ENCODE assay signal across 23 cellular contexts in genomic region chr15:57090460-57090859, GRCh38.
DNase-seq lines count a peak whose midpoint lies in the region; ATAC-seq, FAIRE-seq and TF ChIP-seq lines count a peak whose summit lies in the region.
"Had no signal": no experiment of that assay in that cellular context is flagged by ENCODE, and none has a peak within 500 bp of the region (broad histone marks: within the 10 kb centered on the region; RNA-seq: fewer than 3 reads in every experiment).

No MANE protein-coding gene starts in this region.

- no peak overlapping the region for H3K4me2 ChIP-seq in GM12878 (ENCODE audit: control insufficient read depth, insufficient read depth)
- H3K4me2 ChIP-seq in neural cell (ENCODE audit: low read length) = no peak overlapping the region

- no peaks in the 10 kb centered on the region for H3K27me3 ChIP-seq in GM12878 (replicated peaks in 1 of 2; ENCODE audit: control insufficient read depth in 2 of 2, insufficient read depth in 2 of 2, low read length in 1 of 2)
- no peaks in the 10 kb centered on the region for H3K27me3 ChIP-seq in neural cell (ENCODE audit: insufficient read depth, low read depth, low read length)
- H3K27me3 ChIP-seq: colonic mucosa, gastrocnemius medialis, right atrium auricular region, tibial nerve had no signal

- H3F3A ChIP-seq in neural cell (ENCODE audit: insufficient read depth, low read length, poor library complexity, severe bottlenecking) = peaks cover 6% of the 10 kb centered on the region

- no peak overlapping the region for H3K9ac ChIP-seq in GM12878 (ENCODE audit: control insufficient read depth, insufficient read depth, low read length)
- H3K9ac ChIP-seq in neural cell (ENCODE audit: low read length) = no peak overlapping the region
- H3K9ac ChIP-seq: GM23248 had no signal

- H3K79me2 ChIP-seq in GM12878 (ENCODE audit: control insufficient read depth, insufficient read depth, low read length) (peaks cover 3% of the 10 kb centered on the region; the same call in 1 of the 2 replicates), neural cell (replicated peaks; ENCODE audit: insufficient read depth, low read length) (peaks cover 22% of the 10 kb centered on the region)

- H3K27ac ChIP-seq in GM12878 (ENCODE audit: control insufficient read depth, insufficient read depth) = no peak overlapping the region
- no peak overlapping the region for H3K27ac ChIP-seq in neural cell (ENCODE audit: low read length)
- H3K27ac ChIP-seq: colonic mucosa, gastrocnemius medialis, GM23248, right atrium auricular region, tibial nerve had no signal

- TF ChIP-seq RAD21 in GM12878 (IDR thresholded peaks at IDR 0.05; ENCODE audit: insufficient read depth, low read depth, low read length) (no peak), neural cell (conservative IDR thresholded peaks at IDR 0.05) (no peak)

- H3K36me3 ChIP-seq in GM12878 (ENCODE audit: control insufficient read depth in 2 of 2, insufficient read depth in 2 of 2, low read length in 1 of 2) = no peaks in the 10 kb centered on the region
- no peaks in the 10 kb centered on the region for H3K36me3 ChIP-seq in neural cell (ENCODE audit: insufficient read depth, low read length)
- H3K36me3 ChIP-seq: colonic mucosa, right atrium auricular region had no signal

- in situ Hi-C loops in GM12878 (cut with MboI) = no loop called here

- H3K9me3 ChIP-seq in GM12878 (replicated peaks; ENCODE audit: control insufficient read depth, insufficient read depth, low read length) = no peaks in the 10 kb centered on the region; the same call in 2 of the 3 replicates
- H3K9me3 ChIP-seq in neural cell (ENCODE audit: low read length) = no peaks in the 10 kb centered on the region
- H3K9me3 ChIP-seq: colonic mucosa, gastrocnemius medialis, mucosa of descending colon, right atrium auricular region, tibial nerve had no signal

- H4K20me1 ChIP-seq in GM12878 (ENCODE audit: control insufficient read depth, insufficient read depth) (no peaks in the 10 kb centered on the region), neural cell (ENCODE audit: insufficient read depth) (no peaks in the 10 kb centered on the region)

- no peak overlapping the region for H3K4me3 ChIP-seq in GM12878
- no peak overlapping the region for H3K4me3 ChIP-seq in neural cell (ENCODE audit: low read length)
- H3K4me3 ChIP-seq: colonic mucosa, gastrocnemius medialis, GM23248, mucosa of descending colon, right atrium auricular region, tibial nerve had no signal

- ATAC-seq in GM12878 = peak; percentile 36
- no peak for ATAC-seq in GM19455 (IDR thresholded peaks at IDR 0.05; ENCODE audit: unreplicated experiment)
- ATAC-seq: gastrocnemius medialis; HepG2; mucosa of descending colon; stimulated activated naive B cell treated with anti-CD40 and anti-IgM and Interleukin-4, amounts not matched to agents 10 μg/mL and 1 μg/mL and 100 μg/mL, for 72 hours had no signal

- no TSS peak for BruUV-seq in GM12878 (replicated peaks; lab: Mats Ljungman, UMichigan)

- DNase-seq in NCI-H1436 (lab: John Stamatoyannopoulos, UW) (peak; percentile 26), NCI-H1436 treated with DMSO at 0.1 percent for 48 hours (lab: John Stamatoyannopoulos, UW) (no peak), NCI-H2171 (lab: John Stamatoyannopoulos, UW) (peak; percentile 77), GM12878 (ENCODE audit: low read depth, low spot score) (no peak), cortex of kidney (lab: John Stamatoyannopoulos, UW) (no peak)
- DNase-seq in stimulated activated CD4-positive, alpha-beta T cell treated with anti-CD3 and anti-CD28 coated beads, Interleukin-4, amount 100 ng/mL, for 1 hour = no peak
- DNase-seq: 8988T; activated CD4-positive, alpha-beta T cell treated with anti-CD3 and anti-CD28 coated beads, Interleukin-2, amount 50 U/mL, for 4 hours; activated naive CD4-positive, alpha-beta T cell treated with anti-CD3 and anti-CD28 coated beads, Interleukin-2, amount 10 ng/mL, durations not matched to agents 7 days and 5 days; activated T-cell treated with anti-CD3 and anti-CD28 coated beads, Interleukin-2, amount 50 U/mL, for 1 hour; C1 segment of cervical spinal cord; colonic mucosa; gastrocnemius medialis; GM23248; mucosa of descending colon; NCI-H2029; occipital lobe; stimulated activated naive B cell treated with anti-CD40 and anti-IgM and Interleukin-4, amounts not matched to agents 10 μg/mL and 1 μg/mL and 100 μg/mL, for 72 hours had no signal

- no peak for TF ChIP-seq POLR2A in GM12878 (IDR thresholded peaks at IDR 0.05; ENCODE audit: low read depth, low read length)

- no peak overlapping the region for H2AFZ ChIP-seq in GM12878 (ENCODE audit: control insufficient read depth, low read depth, low read length)
- no peak overlapping the region for H2AFZ ChIP-seq in neural cell (ENCODE audit: low read depth, low read length)
- H2AFZ ChIP-seq: GM23248 had no signal

- TF ChIP-seq CTCF in GM12878 (IDR thresholded peaks at IDR 0.05 in 2 of 3, conservative IDR thresholded peaks at IDR 0.05 in 1 of 3; ENCODE audit: control insufficient read depth in 2 of 3, extremely low read depth in 1 of 3, insufficient read depth in 1 of 3, low read depth in 3 of 3, low read length in 3 of 3) (no peak), neural cell (IDR thresholded peaks at IDR 0.05; ENCODE audit: poor library complexity, severe bottlenecking) (no peak)

- RAD21 ChIA-PET in GM12878 (lab: Charles Lee; ENCODE audit: unreplicated experiment) = no interaction called here

- SMC1A ChIA-PET in GM12878 (lab: Charles Lee; ENCODE audit: uncharacterized antibody, unreplicated experiment) = interaction anchor here (0.7 to 2.6 kb wide), 3 partner anchors 11 to 33 kb away, joined by 3 to 9 read pairs (median 3); no protein-coding TSS in a partner anchor

- CTCF ChIA-PET in GM12878 (lab: Yijun Ruan, JAX) = interaction anchor here (0.5 kb wide), 1 partner anchor 189 kb away, joined by 3 read pairs; no protein-coding TSS in a partner anchor

- FAIRE-seq in GM12878 (lab: Jason Lieb, UNC) = no peak
- FAIRE-seq: HepG2 had no signal

- peaks cover 11% of the 10 kb centered on the region; the same call in 1 of the 2 replicates for H3K4me1 ChIP-seq in GM12878 (ENCODE audit: control insufficient read depth, insufficient read depth, low read length)
- H3K4me1 ChIP-seq: colonic mucosa, right atrium auricular region had no signal

- TF ChIP-seq EP300 in GM12878 (IDR thresholded peaks at IDR 0.05; ENCODE audit: borderline replicate concordance in 1 of 2, control insufficient read depth in 1 of 2, low read depth in 2 of 2, low read length in 2 of 2) (no peak), neural cell (conservative IDR thresholded peaks at IDR 0.05; ENCODE audit: poor library complexity, severe bottlenecking) (peak; percentile 41)

- no peaks in the 10 kb centered on the region for H3K9me2 ChIP-seq in neural cell (ENCODE audit: insufficient read depth, low read length)

- intact Hi-C loops in GM12878 (cut with micrococcal nuclease; ENCODE audit: unreplicated experiment) = no loop called here

- WGBS in GM12878 (ENCODE audit: insufficient coverage, insufficient replicate concordance, low lambda C conversion rate, missing lambda C conversion rate) = 96% methylated on average over 4 of the region's 4 CpGs

- POLR2A ChIA-PET in GM12878 (lab: Charles Lee) = no interaction called here

TF ChIP-seq in GM12878, 131 proteins besides CTCF, POLR2A, EP300 and RAD21:
- TF ChIP-seq MEF2B (IDR thresholded peaks at IDR 0.05; ENCODE audit: partially characterized antibody, poor library complexity, severe bottlenecking) = peak; percentile 59
- TF ChIP-seq NFXL1 (IDR thresholded peaks at IDR 0.05; ENCODE audit: borderline replicate concordance) = no peak
- peak; percentile 30 for TF ChIP-seq PBX3 (IDR thresholded peaks at IDR 0.05; ENCODE audit: insufficient replicate concordance, low read depth, low read length)
- no peak for TF ChIP-seq TARDBP (IDR thresholded peaks at IDR 0.05; ENCODE audit: borderline replicate concordance)

TF ChIP-seq in neural cell, 6 proteins besides CTCF, POLR2A, EP300 and RAD21:
- TF ChIP-seq SMC3 (conservative IDR thresholded peaks at IDR 0.05; ENCODE audit: poor library complexity) (no peak), REST (IDR thresholded peaks at IDR 0.05; ENCODE audit: borderline replicate concordance) (no peak), TAF1 (IDR thresholded peaks at IDR 0.05; ENCODE audit: low read depth) (no peak), POLR2AphosphoS5 (IDR thresholded peaks at IDR 0.05) (peak; percentile 65), EZH2 (IDR thresholded peaks at IDR 0.05; ENCODE audit: borderline replicate concordance, insufficient read depth, low read length, poor library complexity, severe bottlenecking) (no peak), MXI1 (conservative IDR thresholded peaks at IDR 0.05; ENCODE audit: poor library complexity, severe bottlenecking) (no peak)
TF ChIP-seq in neural cell: peak in this region for 1.

Comparison
In these comparisons a context has a peak if more than half of its experiments do, and no peak if none do; other contexts are left out.
1. DNase-seq: peak in NCI-H1436 (single experiment) and NCI-H2171 (single experiment); none in NCI-H1436 treated with DMSO at 0.1 percent for 48 hours (single experiment), GM12878 (single experiment), stimulated activated CD4-positive, alpha-beta T cell treated with anti-CD3 and anti-CD28 coated beads, Interleukin-4, amount 100 ng/mL, for 1 hour (single experiment) and cortex of kidney (single experiment).